26 cellular contexts compared by ENCODE assay signal in genomic region chr2:58968885-58969284, GRCh38.
"Had no signal": no experiment of that assay in that cellular context is flagged by ENCODE, and none has a peak within 500 bp of the region (broad histone marks: within the 10 kb centered on the region; RNA-seq: fewer than 3 reads in every experiment).

No MANE protein-coding gene starts in this region.

- H3K36me3 ChIP-seq: colonic mucosa, esophagus squamous epithelium, gastrocnemius medialis, heart right ventricle, left lung, lower lobe of right lung had no signal

- H3K9me3 ChIP-seq: colonic mucosa, esophagus squamous epithelium, gastrocnemius medialis, heart right ventricle, left lung, lower lobe of right lung had no signal

- FAIRE-seq: endometrium, islet of Langerhans, keratinocyte had no signal

- H3K4me3 ChIP-seq: colonic mucosa, esophagus squamous epithelium, gastrocnemius medialis, heart right ventricle, left lung, lower lobe of right lung had no signal

- H3K27ac ChIP-seq: colonic mucosa, epithelial cell of prostate, esophagus squamous epithelium, gastrocnemius medialis, heart right ventricle, left lung, lower lobe of right lung had no signal

- DNase-seq: colonic mucosa; cortex of kidney; effector CD8-positive, alpha-beta T cell; effector memory CD8-positive, alpha-beta T cell; endodermal cell; erythroblast; esophagus squamous epithelium; foreskin fibroblast; foreskin melanocyte; gastrocnemius medialis; glutamatergic neuron; head of caudate nucleus; heart right ventricle; hippocampal formation; left cardiac atrium; left lung; left ventricle myocardium superior; lower lobe of right lung; mesendoderm; midbrain; naive thymus-derived CD4-positive, alpha-beta T cell had no signal

- ATAC-seq: effector memory CD8-positive, alpha-beta T cell; esophagus mucosa; gastrocnemius medialis; heart right ventricle; left cardiac atrium; left lung; left ventricle myocardium superior; lower lobe of right lung; naive thymus-derived CD4-positive, alpha-beta T cell had no signal

- H3K4me1 ChIP-seq: colonic mucosa, esophagus squamous epithelium, gastrocnemius medialis, heart right ventricle, left lung, lower lobe of right lung had no signal

- H3K27me3 ChIP-seq: colonic mucosa, gastrocnemius medialis, left lung had no signal
